In genomic region chr1:89354210-89354609, GRCh38 we compare ENCODE assay signal across 30 cellular contexts. TPM values are rescaled to one million over a fixed set of nuclear protein-coding genes. Genes with fewer than 3 reads are reported as not detected.
"Had no signal": no experiment of that assay in that cellular context is flagged by ENCODE, and none has a peak within 500 bp of the region (broad histone marks: within the 10 kb centered on the region; RNA-seq: fewer than 3 reads in every experiment).

No MANE protein-coding gene starts in this region.

- H3K27me3 ChIP-seq: body of pancreas, heart left ventricle, sigmoid colon, testis, upper lobe of left lung had no signal

- DNase-seq: activated B cell treated with CpG ODN at 0.5 μM for 24 hours; activated CD4-positive, alpha-beta memory T cell treated with anti-CD3 and anti-CD28 coated beads for 36 hours; activated CD4-positive, alpha-beta T cell treated with anti-CD3 and anti-CD28 coated beads for 4 hours; activated CD8-positive, alpha-beta memory T cell treated with anti-CD3 and anti-CD28 coated beads, Interleukin-2, amount 10 ng/mL, durations not matched to agents 7 days and 5 days; activated gamma-delta T cell treated with Interleukin-2 at 50 U/mL for 16 hours; activated T-cell treated with anti-CD3 and anti-CD28 coated beads for 4 hours; anterior cingulate cortex; body of pancreas; effector CD4-positive, alpha-beta T cell; heart left ventricle; left ventricle myocardium superior; mammary epithelial cell; midbrain; natural killer cell; retina; sigmoid colon; stimulated activated CD4-positive, alpha-beta T cell treated with anti-CD3 and anti-CD28 coated beads, Interleukin-2, amount 100 ng/mL, for 48 hours; stimulated activated CD8-positive, alpha-beta memory T cell treated with anti-CD3 and anti-CD28 coated beads, Interleukin-4, amount 100 ng/mL, for 48 hours; stimulated activated naive B cell treated with anti-CD40 and anti-IgM and Interleukin-4, amounts not matched to agents 10 μg/mL and 1 μg/mL and 100 μg/mL, for 72 hours; T-helper 9 cell; testis had no signal

- H3K27ac Mint-ChIP-seq: activated B cell treated with CpG ODN at 0.5 μM for 24 hours; activated CD4-positive, alpha-beta memory T cell treated with anti-CD3 and anti-CD28 coated beads for 36 hours; activated CD8-positive, alpha-beta memory T cell treated with anti-CD3 and anti-CD28 coated beads, Interleukin-2, amount 10 ng/mL, durations not matched to agents 7 days and 5 days; activated T-helper 1 cell treated with anti-CD3 and anti-CD28 coated beads, Interleukin-12 subunit alpha, Interleukin-12 subunit beta, Interleukin-2, Interleukin-4 antibody, amounts not matched to agents 30 ng/mL and 10 ng/mL and 1 ng/mL, durations not matched to agents 14 hours and 24 hours and 36 hours; dendritic cell treated with granulocyte-macrophage colony-stimulating factor and Interleukin-4, amounts not matched to agents 40 ng/mL and 50 ng/mL, for 4 days; progenitor cell of endocrine pancreas; stimulated activated naive B cell treated with anti-CD40 and anti-IgM and Interleukin-4, amounts not matched to agents 10 μg/mL and 1 μg/mL and 100 μg/mL, for 72 hours had no signal

- H3K9me3 Mint-ChIP-seq: activated B cell treated with CpG ODN at 0.5 μM for 24 hours; activated CD4-positive, alpha-beta memory T cell treated with anti-CD3 and anti-CD28 coated beads for 36 hours; activated naive CD4-positive, alpha-beta T cell treated with anti-CD3 and anti-CD28 coated beads, Interleukin-2, amount 50 U/mL, for 24 hours; dendritic cell treated with granulocyte-macrophage colony-stimulating factor and Interleukin-4, amounts not matched to agents 40 ng/mL and 50 ng/mL, for 4 days; natural killer cell; stimulated activated naive B cell treated with anti-CD40 and anti-IgM and Interleukin-4, amounts not matched to agents 10 μg/mL and 1 μg/mL and 100 μg/mL, for 72 hours had no signal

- H3K27me3 Mint-ChIP-seq: activated B cell treated with CpG ODN at 0.5 μM for 24 hours; activated CD4-positive, alpha-beta memory T cell treated with anti-CD3 and anti-CD28 coated beads for 36 hours; activated CD8-positive, alpha-beta memory T cell treated with anti-CD3 and anti-CD28 coated beads, Interleukin-2, amount 10 ng/mL, durations not matched to agents 7 days and 5 days; activated naive CD4-positive, alpha-beta T cell treated with anti-CD3 and anti-CD28 coated beads, Interleukin-2, amount 50 U/mL, for 24 hours; dendritic cell treated with granulocyte-macrophage colony-stimulating factor and Interleukin-4, amounts not matched to agents 40 ng/mL and 50 ng/mL, for 4 days; stimulated activated naive B cell treated with anti-CD40 and anti-IgM and Interleukin-4, amounts not matched to agents 10 μg/mL and 1 μg/mL and 100 μg/mL, for 72 hours had no signal

- H3K4me3 ChIP-seq: body of pancreas, heart left ventricle, sigmoid colon, smooth muscle cell, testis, upper lobe of left lung had no signal

- H3K27ac ChIP-seq: body of pancreas, sigmoid colon, testis had no signal

- H3K4me3 Mint-ChIP-seq: activated B cell treated with CpG ODN at 0.5 μM for 24 hours; activated CD4-positive, alpha-beta memory T cell treated with anti-CD3 and anti-CD28 coated beads for 36 hours; activated CD8-positive, alpha-beta memory T cell treated with anti-CD3 and anti-CD28 coated beads, Interleukin-2, amount 10 ng/mL, durations not matched to agents 7 days and 5 days; activated naive CD4-positive, alpha-beta T cell treated with anti-CD3 and anti-CD28 coated beads, Interleukin-2, amount 50 U/mL, for 24 hours; activated T-helper 1 cell treated with anti-CD3 and anti-CD28 coated beads, Interleukin-12 subunit alpha, Interleukin-12 subunit beta, Interleukin-2, Interleukin-4 antibody, amounts not matched to agents 30 ng/mL and 10 ng/mL and 1 ng/mL, durations not matched to agents 14 hours and 24 hours and 36 hours; dendritic cell treated with granulocyte-macrophage colony-stimulating factor and Interleukin-4, amounts not matched to agents 40 ng/mL and 50 ng/mL, for 4 days; natural killer cell; stimulated activated naive B cell treated with anti-CD40 and anti-IgM and Interleukin-4, amounts not matched to agents 10 μg/mL and 1 μg/mL and 100 μg/mL, for 72 hours had no signal

- H3K36me3 Mint-ChIP-seq: activated CD4-positive, alpha-beta memory T cell treated with anti-CD3 and anti-CD28 coated beads for 36 hours; natural killer cell; stimulated activated naive B cell treated with anti-CD40 and anti-IgM and Interleukin-4, amounts not matched to agents 10 μg/mL and 1 μg/mL and 100 μg/mL, for 72 hours had no signal

RNA-seq across cellular contexts. Expression of gene GBP6, which starts 9.6 kb away (rescaled TPM):
- total RNA-seq: activated B cell treated with CpG ODN at 0.5 μM for 24 hours, body of pancreas, cardiac septum, fibroblast of villous mesenchyme, left ventricle myocardium superior, osteocyte, progenitor cell of endocrine pancreas, sigmoid colon, smooth muscle cell had no signal
- polyA plus RNA-seq: smooth muscle cell had no signal
